8 cellular contexts compared by ENCODE assay signal in the genomic region with DNA sequence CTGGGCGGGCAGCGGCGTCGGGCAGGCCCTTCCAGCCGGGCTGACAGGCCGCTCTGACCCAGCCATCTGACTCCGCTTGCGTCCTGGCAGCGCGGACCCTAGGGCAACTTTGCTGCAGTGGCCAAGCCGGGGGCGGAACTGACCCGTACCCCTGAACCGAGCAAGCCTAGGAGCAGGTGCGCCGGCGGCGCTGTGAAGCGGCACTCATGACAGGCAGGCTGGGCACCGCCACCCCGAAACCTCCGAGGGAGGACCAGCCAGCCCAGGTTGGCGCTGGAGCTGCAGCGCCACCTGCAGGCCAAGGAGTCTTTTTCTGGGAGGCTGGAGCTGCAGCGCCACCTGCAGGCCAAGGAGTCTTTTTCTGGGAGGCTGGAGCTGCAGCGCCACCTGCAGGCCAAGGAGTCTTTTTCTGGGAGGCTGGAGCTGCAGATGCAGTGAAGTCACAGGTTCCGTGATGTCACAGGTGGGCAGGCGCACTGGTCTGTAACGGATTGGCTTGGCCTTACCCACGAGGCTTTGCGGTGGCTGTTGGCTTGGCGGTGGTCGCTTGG. TPM values are rescaled to one million over a fixed set of nuclear protein-coding genes. Genes with fewer than 3 reads are reported as not detected.
A peak's percentile ranks its signal among the peaks of the same experiment; 100 is the strongest.
DNase-seq lines count a peak whose midpoint lies in the region; TF ChIP-seq lines count a peak whose summit lies in the region.
"Not testable (repeated sequence)": the region's sequence is repeated elsewhere in the genome, so short reads cannot be mapped to it uniquely, and the experiment has no call there.

A gene with protein sequence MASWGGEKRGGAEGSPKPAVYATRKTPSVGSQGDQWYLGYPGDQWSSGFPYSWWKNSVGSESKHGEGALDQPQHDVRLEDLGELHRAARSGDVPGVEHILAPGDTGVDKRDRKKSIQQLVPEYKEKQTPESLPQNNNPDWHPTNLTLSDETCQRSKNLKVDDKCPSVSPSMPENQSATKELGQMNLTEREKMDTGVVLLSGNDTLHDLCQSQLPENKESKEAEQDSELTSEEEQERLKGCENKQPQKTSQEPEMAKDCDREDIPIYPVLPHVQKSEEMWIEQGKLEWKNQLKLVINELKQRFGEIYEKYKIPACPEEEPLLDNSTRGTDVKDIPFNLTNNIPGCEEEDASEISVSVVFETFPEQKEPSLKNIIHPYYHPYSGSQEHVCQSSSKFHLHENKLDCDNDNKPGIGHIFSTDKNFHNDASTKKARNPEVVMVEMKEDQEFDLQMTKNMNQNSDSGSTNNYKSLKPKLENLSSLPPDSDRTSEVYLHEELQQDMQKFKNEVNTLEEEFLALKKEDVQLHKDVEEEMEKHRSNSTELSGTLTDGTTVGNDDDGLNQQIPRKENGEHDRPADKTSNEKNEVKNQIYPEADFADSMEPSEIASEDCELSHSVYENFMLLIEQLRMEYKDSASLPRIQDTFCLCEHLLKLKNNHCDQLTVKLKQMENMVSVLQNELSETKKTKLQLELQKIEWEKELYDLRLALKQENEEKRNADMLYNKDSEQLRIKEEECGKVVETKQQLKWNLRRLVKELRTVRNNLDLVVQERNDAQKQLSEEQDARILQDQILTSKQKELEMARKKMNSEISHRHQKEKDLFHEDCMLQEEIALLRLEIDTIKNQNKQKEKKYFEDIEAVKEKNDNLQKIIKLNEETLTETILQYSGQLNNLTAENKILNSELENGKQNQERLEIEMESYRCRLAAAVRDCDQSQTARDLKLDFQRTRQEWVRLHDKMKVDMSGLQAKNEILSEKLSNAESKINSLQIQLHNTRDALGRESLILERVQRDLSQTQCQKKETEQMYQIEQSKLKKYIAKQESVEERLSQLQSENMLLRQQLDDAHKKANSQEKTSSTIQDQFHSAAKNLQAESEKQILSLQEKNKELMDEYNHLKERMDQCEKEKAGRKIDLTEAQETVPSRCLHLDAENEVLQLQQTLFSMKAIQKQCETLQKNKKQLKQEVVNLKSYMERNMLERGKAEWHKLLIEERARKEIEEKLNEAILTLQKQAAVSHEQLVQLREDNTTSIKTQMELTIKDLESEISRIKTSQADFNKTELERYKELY (N-terminal part only) (plus strand): TSS at position 511 of the 551 bp plus-strand sequence. CDS start 160 bp downstream, outside the sequence.

- intact Hi-C loops in activated CD4-positive, alpha-beta T cell treated with anti-CD3 and anti-CD28 coated beads, Interleukin-2, amount 10 ng/mL, durations not matched to agents 24 days and 14 days (cut with micrococcal nuclease) = loop anchor here (5.0 kb wide), 1 partner anchor 153 kb away; no protein-coding TSS in a partner anchor

- H3K36me3 Mint-ChIP-seq in activated CD4-positive, alpha-beta T cell treated with anti-CD3 and anti-CD28 coated beads, Interleukin-2, amount 10 ng/mL, durations not matched to agents 24 days and 14 days (ENCODE audit: low read depth); activated naive CD8-positive, alpha-beta T cell; mesothelial cell of epicardium; type B pancreatic cell: not testable (repeated sequence)

- not testable (repeated sequence) for H3K27ac Mint-ChIP-seq in activated CD4-positive, alpha-beta T cell treated with anti-CD3 and anti-CD28 coated beads, Interleukin-2, amount 10 ng/mL, durations not matched to agents 24 days and 14 days; activated naive CD8-positive, alpha-beta T cell; mesothelial cell of epicardium; type B pancreatic cell

- not testable (repeated sequence) for H3K4me1 Mint-ChIP-seq in activated CD4-positive, alpha-beta T cell treated with anti-CD3 and anti-CD28 coated beads, Interleukin-2, amount 10 ng/mL, durations not matched to agents 24 days and 14 days; activated naive CD8-positive, alpha-beta T cell (ENCODE audit: low read depth); mesothelial cell of epicardium; type B pancreatic cell (ENCODE audit: unreplicated experiment)

- H3K4me3 Mint-ChIP-seq in activated CD4-positive, alpha-beta T cell treated with anti-CD3 and anti-CD28 coated beads, Interleukin-2, amount 10 ng/mL, durations not matched to agents 24 days and 14 days; mesothelial cell of epicardium; type B pancreatic cell: not testable (repeated sequence)
- peak within 1 kb of the TSS; percentile 49 for H3K4me3 Mint-ChIP-seq in activated naive CD8-positive, alpha-beta T cell

- not testable (repeated sequence) for TF ChIP-seq CTCF in fibroblast of mammary gland (conservative IDR thresholded peaks at IDR 0.05; ENCODE audit: control insufficient read depth, insufficient read depth, low read depth, low read length)
- TF ChIP-seq CTCF in mesothelial cell of epicardium (IDR thresholded peaks at IDR 0.05; ENCODE audit: unreplicated experiment) = peak; percentile 69
- TF ChIP-seq CTCF in type B pancreatic cell (conservative IDR thresholded peaks at IDR 0.05) = peak; percentile 69

- peak within 1 kb of the TSS; percentile 50; the same call in 1 of the 2 replicates for H3K4me3 ChIP-seq in GM08714 (ENCODE audit: low read length)
- H3K4me3 ChIP-seq in fibroblast of mammary gland (ENCODE audit: control insufficient read depth, low read depth, low read length) = not testable (repeated sequence)

- not testable (repeated sequence) for H3K9me3 Mint-ChIP-seq in activated CD4-positive, alpha-beta T cell treated with anti-CD3 and anti-CD28 coated beads, Interleukin-2, amount 10 ng/mL, durations not matched to agents 24 days and 14 days; activated naive CD8-positive, alpha-beta T cell (ENCODE audit: low read depth); mesothelial cell of epicardium; type B pancreatic cell

- DNase-seq in NCI-H82 (lab: John Stamatoyannopoulos, UW) (peak; percentile 16), fibroblast of mammary gland (ENCODE audit: low read depth) (peak; percentile 26)
- DNase-seq in activated CD4-positive, alpha-beta T cell treated with anti-CD3 and anti-CD28 coated beads, Interleukin-2, amount 10 ng/mL, durations not matched to agents 24 days and 14 days = peak; percentile 87
- DNase-seq in mesothelial cell of epicardium (ENCODE audit: low spot score in 2 of 2, unreplicated experiment in 2 of 2); type B pancreatic cell (ENCODE audit: extremely low spot score, unreplicated experiment): not testable (repeated sequence)
- DNase-seq in stimulated activated CD4-positive, alpha-beta T cell treated with anti-CD3 and anti-CD28 coated beads, Interleukin-2, amount 100 ng/mL, for 24 hours = peak; percentile 76 to 77

- H3K27me3 Mint-ChIP-seq in activated CD4-positive, alpha-beta T cell treated with anti-CD3 and anti-CD28 coated beads, Interleukin-2, amount 10 ng/mL, durations not matched to agents 24 days and 14 days; activated naive CD8-positive, alpha-beta T cell; mesothelial cell of epicardium (ENCODE audit: low read depth); type B pancreatic cell: not testable (repeated sequence)

RNA-seq across cellular contexts. Expression of the gene that starts here (rescaled TPM):
- total RNA-seq in activated CD4-positive, alpha-beta T cell treated with anti-CD3 and anti-CD28 coated beads, Interleukin-2, amount 10 ng/mL, durations not matched to agents 24 days and 14 days = 2.4 and 2.9 TPM in 2 replicates
- total RNA-seq in mesothelial cell of epicardium = 0.49 to 0.75 TPM (median 0.55 TPM) in 3 replicates
- total RNA-seq in type B pancreatic cell (ENCODE audit: low replicate concordance) = 0.50 and 0.60 TPM in 2 replicates
